8 cellular contexts compared by ENCODE assay signal in genomic region chr4:138182838-138183426, GRCh38. TPM values are rescaled to one million over a fixed set of nuclear protein-coding genes. Genes with fewer than 3 reads are reported as not detected.
DNase-seq lines count a peak whose midpoint lies in the region; ATAC-seq and TF ChIP-seq lines count a peak whose summit lies in the region.

No MANE protein-coding gene starts in this region.

- DNase-seq in A673 (ENCODE audit: low spot score) (peak; percentile 63), GM13976 (ENCODE audit: low spot score) (no peak), RPMI7951 (ENCODE audit: low read depth) (peak; percentile 40), fibroblast of lung (ENCODE audit: low read depth in 2 of 2) (peak; percentile 60 to 85), trophoblast cell (peak; percentile 16 to 82)
- no peak for DNase-seq in effector memory CD8-positive, alpha-beta T cell

- ATAC-seq in HG03442 (IDR thresholded peaks at IDR 0.05; ENCODE audit: unreplicated experiment) (peak; percentile 67), GM21390 (IDR thresholded peaks at IDR 0.05; ENCODE audit: unreplicated experiment) (no peak)
- ATAC-seq in effector memory CD8-positive, alpha-beta T cell (replicated peaks) = no peak

- no peak overlapping the region for H2BK12ac ChIP-seq in trophoblast cell (ENCODE audit: low read length)

- H4K12ac ChIP-seq in trophoblast cell (ENCODE audit: low read depth, low read length) = no peak overlapping the region

- peaks cover 2% of the 10 kb centered on the region for H3K79me1 ChIP-seq in trophoblast cell (ENCODE audit: low read length)

- H3K9me3 ChIP-seq in A673 (ENCODE audit: low read depth, low read length, poor library complexity, severe bottlenecking) (no peaks in the 10 kb centered on the region), fibroblast of lung (ENCODE audit: control insufficient read depth, insufficient read depth, low read depth, low read length) (no peaks in the 10 kb centered on the region), trophoblast cell (ENCODE audit: insufficient read depth, low read depth, low read length) (no peaks in the 10 kb centered on the region)

- H4K20me1 ChIP-seq in fibroblast of lung (ENCODE audit: control insufficient read depth, extremely low read depth, insufficient read depth, low read length) = no peaks in the 10 kb centered on the region

- no peak overlapping the region for H3K9ac ChIP-seq in fibroblast of lung (ENCODE audit: insufficient read depth, low read length)
- no peak overlapping the region for H3K9ac ChIP-seq in trophoblast cell (ENCODE audit: low read length)

- no peak overlapping the region for H2AFZ ChIP-seq in fibroblast of lung (ENCODE audit: low read length)
- H2AFZ ChIP-seq in trophoblast cell (ENCODE audit: insufficient read depth, low read length, poor library complexity) = no peak overlapping the region

- H3K27me3 Mint-ChIP-seq in effector memory CD8-positive, alpha-beta T cell = no peaks in the 10 kb centered on the region

- H2BK120ac ChIP-seq in trophoblast cell (ENCODE audit: insufficient read depth, low read length, poor library complexity) = no peak overlapping the region

- H3K4me1 ChIP-seq in A673 (ENCODE audit: insufficient read depth, low read length, poor library complexity, severe bottlenecking) (peaks cover 31% of the 10 kb centered on the region), fibroblast of lung (ENCODE audit: control insufficient read depth, extremely low read depth, insufficient read depth, low read length) (no peaks in the 10 kb centered on the region), trophoblast cell (ENCODE audit: control insufficient read depth in 1 of 2, insufficient read depth in 2 of 2, low read length in 2 of 2) (no peaks in the 10 kb centered on the region)

- BruUV-seq in A673 (replicated peaks; lab: Mats Ljungman, UMichigan) = no TSS peak

- H3K27me3 ChIP-seq in A673 (replicated peaks; ENCODE audit: insufficient read depth, low read depth, low read length, poor library complexity) = no peaks in the 10 kb centered on the region
- H3K27me3 ChIP-seq in fibroblast of lung (ENCODE audit: control insufficient read depth, insufficient read depth, low read length) = no peaks in the 10 kb centered on the region
- no peaks in the 10 kb centered on the region for H3K27me3 ChIP-seq in trophoblast cell (ENCODE audit: insufficient read depth, low read length)

- H3K18ac ChIP-seq in trophoblast cell (ENCODE audit: low read length) = no peak overlapping the region

- no peaks in the 10 kb centered on the region for H3K4me1 Mint-ChIP-seq in effector memory CD8-positive, alpha-beta T cell (ENCODE audit: low read depth in 2 of 2)

- no peak overlapping the region for H2AK5ac ChIP-seq in trophoblast cell (ENCODE audit: low read length)

- peaks cover 0 to 11% of the 10 kb centered on the region in 2 donors for H3K9me3 Mint-ChIP-seq in effector memory CD8-positive, alpha-beta T cell

- no peak overlapping the region for H3K4me3 Mint-ChIP-seq in effector memory CD8-positive, alpha-beta T cell

- H3K27ac ChIP-seq in A673 (ENCODE audit: low read depth, low read length, poor library complexity, severe bottlenecking) (no peak overlapping the region), fibroblast of lung (ENCODE audit: insufficient read depth, low read length) (no peak overlapping the region), trophoblast cell (ENCODE audit: low read depth, low read length) (no peak overlapping the region)

- in situ Hi-C loops in GM13976 (cut with MboI; ENCODE audit: low sequenced_read_pairs, unreplicated experiment) = no loop called here

- H3K36me3 ChIP-seq in A673 (ENCODE audit: insufficient read depth, low read length, poor library complexity, severe bottlenecking) (peaks cover 47% of the 10 kb centered on the region), fibroblast of lung (ENCODE audit: control insufficient read depth, insufficient read depth, low read length) (no peaks in the 10 kb centered on the region), trophoblast cell (ENCODE audit: control insufficient read depth in 1 of 2, insufficient read depth in 2 of 2, low read length in 2 of 2) (no peaks in the 10 kb centered on the region)

- intact Hi-C loops in A673 (cut with micrococcal nuclease; ENCODE audit: unreplicated experiment) = loop anchor here (2.0 to 10.0 kb wide), 4 partner anchors 146 to 392 kb away; no protein-coding TSS in a partner anchor

- no peaks in the 10 kb centered on the region for H3K79me2 ChIP-seq in fibroblast of lung (ENCODE audit: control insufficient read depth, insufficient read depth, low read length)
- H3K79me2 ChIP-seq in trophoblast cell (ENCODE audit: control insufficient read depth, insufficient read depth, low read length, poor library complexity) = no peaks in the 10 kb centered on the region

- TF ChIP-seq CTCF in A673 (conservative IDR thresholded peaks at IDR 0.05; ENCODE audit: low read depth, low read length) = peak; percentile 74
- TF ChIP-seq CTCF in GM13976 (IDR thresholded peaks at IDR 0.05; ENCODE audit: borderline replicate concordance, control extremely low read depth, extremely low read depth, insufficient read depth, missing control alignments) = peak; percentile 67
- TF ChIP-seq CTCF in fibroblast of lung (conservative IDR thresholded peaks at IDR 0.05 in 1 of 2, IDR thresholded peaks at IDR 0.05 in 1 of 2; ENCODE audit: low read depth in 1 of 2, low read length in 2 of 2) = peak; percentile 45 to 70

- H3K36me3 Mint-ChIP-seq in effector memory CD8-positive, alpha-beta T cell (ENCODE audit: insufficient read depth) = peaks cover 3% of the 10 kb centered on the region

- H3K4me2 ChIP-seq in fibroblast of lung (ENCODE audit: extremely low read depth, insufficient read depth, low read length) (no peak overlapping the region), trophoblast cell (ENCODE audit: low read length) (no peak overlapping the region)

- H3K4me3 ChIP-seq in A673 (ENCODE audit: low read depth, low read length, poor library complexity, severe bottlenecking) (no peak overlapping the region), fibroblast of lung (replicated peaks in 1 of 4; ENCODE audit: control extremely low read depth in 1 of 4, insufficient read depth in 1 of 4, low read depth in 3 of 4, low read length in 4 of 4) (no peak overlapping the region), trophoblast cell (ENCODE audit: low read depth, low read length) (no peak overlapping the region)

- H3K27ac Mint-ChIP-seq in effector memory CD8-positive, alpha-beta T cell = no peak overlapping the region

- POLR2A ChIA-PET in A673 (lab: Charles Lee; ENCODE audit: low non-redundant PET) = no interaction called here

- no peak overlapping the region for H2BK5ac ChIP-seq in trophoblast cell (ENCODE audit: low read depth, low read length, poor library complexity)

- no peak overlapping the region for H4K91ac ChIP-seq in trophoblast cell (ENCODE audit: low read depth, low read length)

- H3K14ac ChIP-seq in trophoblast cell (ENCODE audit: low read length) = no peak overlapping the region

- no peak overlapping the region for H3K4ac ChIP-seq in trophoblast cell (ENCODE audit: low read depth, low read length)

- CTCF ChIA-PET in A673 (lab: Charles Lee) = interaction anchor here (0.6 to 1.2 kb wide), 5 partner anchors 148 to 688 kb away, joined by 3 to 4 read pairs (median 3); no protein-coding TSS in a partner anchor

- H3K23ac ChIP-seq in trophoblast cell (ENCODE audit: low read length) = no peak overlapping the region

- no CpG with 5 or more reads among the region's 6 CpGs for WGBS in trophoblast cell (ENCODE audit: extremely low coverage, insufficient coverage, insufficient read length)

- no peak overlapping the region for H4K8ac ChIP-seq in trophoblast cell (ENCODE audit: low read depth, low read length)

RNA-seq across cellular contexts. Expression of gene SLC7A11, which starts 59.2 kb away (rescaled TPM):
- total RNA-seq in A673 (2021) (40.6 and 43.8 TPM in 2 replicates), fibroblast of lung (46.0 and 74.8 TPM in 2 replicates)
- total RNA-seq in RPMI7951 (2014; rRNA removed; shearing (Covaris generic)) = 6.1 and 7.1 TPM in 2 replicates
- polyA plus RNA-seq in fibroblast of lung = 9.6 and 16.0 TPM in 2 replicates
- 5.9 and 9.5 TPM in 2 replicates for polyA plus RNA-seq in fibroblast of lung (2012)
- 20.1 and 22.5 TPM in 2 replicates for polyA minus RNA-seq in fibroblast of lung (ENCODE audit: low replicate concordance)
- 57.3 and 64.9 TPM in 2 replicates for polyA plus RNA-seq in trophoblast cell (2013)

Comparison
In these comparisons a context has a peak if more than half of its experiments do, and no peak if none do; other contexts are left out.
1. DNase-seq: peak in A673 (single experiment), RPMI7951 (single experiment), fibroblast of lung (2 of 2) and trophoblast cell (2 of 2); none in GM13976 (single experiment) and effector memory CD8-positive, alpha-beta T cell (0 of 3).
2. Peak in every context shown above with its lines, with median percentiles within 50 percentile points of each other: CTCF ChIP-seq.